Comparison of ENCODE assay signal across 22 cellular contexts in the genomic region with DNA sequence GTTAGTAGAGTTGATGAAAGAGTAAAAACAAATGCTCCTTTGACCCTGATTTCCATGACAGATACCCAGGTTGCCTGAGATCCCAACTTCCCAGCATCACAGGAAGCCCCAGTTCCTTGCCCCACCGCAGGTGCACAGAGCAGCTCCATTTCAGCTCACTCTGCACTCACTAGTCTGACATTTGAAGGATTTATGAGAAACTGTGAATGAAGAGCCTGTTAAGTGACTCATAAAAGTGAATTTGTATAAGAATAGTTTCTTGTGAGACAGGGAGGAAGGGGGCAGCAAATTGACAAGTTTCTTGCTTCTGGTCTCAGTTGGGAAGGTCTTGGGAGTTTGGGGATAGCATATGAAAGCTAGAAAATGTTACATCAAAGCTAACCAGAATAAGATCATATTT.
DNase-seq lines count a peak whose midpoint lies in the region; ATAC-seq and TF ChIP-seq lines count a peak whose summit lies in the region.
"Had no signal": no experiment of that assay in that cellular context is flagged by ENCODE, and none has a peak within 500 bp of the region (broad histone marks: within the 10 kb centered on the region; RNA-seq: fewer than 3 reads in every experiment).

No MANE protein-coding gene starts in this region.

- H3K27ac ChIP-seq in A673 (ENCODE audit: low read depth, low read length, poor library complexity, severe bottlenecking): no peak overlapping the region
- H3K27ac ChIP-seq: BLaER1 treated with 17β-estradiol and CSF1 and Interleukin-3, amounts not matched to agents 10 nM and 100 nM; HL-60 had no signal

- H3K36me3 Mint-ChIP-seq in stimulated activated naive B cell treated with anti-CD40 and anti-IgM and Interleukin-4, amounts not matched to agents 10 μg/mL and 1 μg/mL and 100 μg/mL, for 72 hours: no peaks in the 10 kb centered on the region
- H3K36me3 Mint-ChIP-seq: CD4-positive, CD25-positive, alpha-beta regulatory T cell; CD8-positive, alpha-beta memory T cell had no signal

- peaks cover 0 to 5% of the 10 kb centered on the region in 2 donors for H3K27me3 Mint-ChIP-seq in stimulated activated naive B cell treated with anti-CD40 and anti-IgM and Interleukin-4, amounts not matched to agents 10 μg/mL and 1 μg/mL and 100 μg/mL, for 72 hours

- H3K4me3 ChIP-seq in A673 (ENCODE audit: low read depth, low read length, poor library complexity, severe bottlenecking) (no peak overlapping the region), NT2/D1 (ENCODE audit: insufficient read length, low read depth) (no peak overlapping the region)
- H3K4me3 ChIP-seq: BLaER1 treated with 17β-estradiol and CSF1 and Interleukin-3, amounts not matched to agents 10 nM and 100 nM; GM12878 had no signal

- H3K9me3 ChIP-seq in A673 (ENCODE audit: low read depth, low read length, poor library complexity, severe bottlenecking) (peaks cover 12% of the 10 kb centered on the region), NT2/D1 (ENCODE audit: insufficient read depth, low read length) (peaks cover 8% of the 10 kb centered on the region)

- H3K4me1 Mint-ChIP-seq in stimulated activated naive B cell treated with anti-CD40 and anti-IgM and Interleukin-4, amounts not matched to agents 10 μg/mL and 1 μg/mL and 100 μg/mL, for 72 hours: no peaks in the 10 kb centered on the region
- H3K4me1 Mint-ChIP-seq: B cell; CD4-positive, CD25-positive, alpha-beta regulatory T cell; CD8-positive, alpha-beta memory T cell had no signal

- no peak overlapping the region for H3K27ac Mint-ChIP-seq in stimulated activated naive B cell treated with anti-CD40 and anti-IgM and Interleukin-4, amounts not matched to agents 10 μg/mL and 1 μg/mL and 100 μg/mL, for 72 hours
- H3K27ac Mint-ChIP-seq: B cell; CD4-positive, CD25-positive, alpha-beta regulatory T cell; CD8-positive, alpha-beta memory T cell; H9; HFFc6 had no signal

- peaks cover 0 to 10% of the 10 kb centered on the region in 2 donors for H3K9me3 Mint-ChIP-seq in stimulated activated naive B cell treated with anti-CD40 and anti-IgM and Interleukin-4, amounts not matched to agents 10 μg/mL and 1 μg/mL and 100 μg/mL, for 72 hours

- H3K9ac ChIP-seq in NT2/D1 (ENCODE audit: insufficient read length, low read depth): no peak overlapping the region
- H3K9ac ChIP-seq: BLaER1 treated with 17β-estradiol and CSF1 and Interleukin-3, amounts not matched to agents 10 nM and 100 nM had no signal

- intact Hi-C loops in A673 (cut with micrococcal nuclease; ENCODE audit: unreplicated experiment): loop anchor here (2.0 kb wide), 1 partner anchor 27 kb away; no protein-coding TSS in a partner anchor

- POLR2A ChIA-PET in A673 (lab: Charles Lee; ENCODE audit: low non-redundant PET): no interaction called here
- POLR2A ChIA-PET in HEK293T (lab: Yijun Ruan, JAX): no interaction called here

- CTCF ChIA-PET in A673 (lab: Charles Lee) (no interaction called here), HEK293T (lab: Yijun Ruan, JAX) (no interaction called here)

- no TSS peak for BruUV-seq in A673 (replicated peaks; lab: Mats Ljungman, UMichigan)

- H3K36me3 ChIP-seq in A673 (ENCODE audit: insufficient read depth, low read length, poor library complexity, severe bottlenecking) (no peaks in the 10 kb centered on the region), NT2/D1 (ENCODE audit: insufficient read depth, insufficient read length, low read length) (no peaks in the 10 kb centered on the region)
- H3K36me3 ChIP-seq: BLaER1 treated with 17β-estradiol and CSF1 and Interleukin-3, amounts not matched to agents 10 nM and 100 nM had no signal

- no peaks in the 10 kb centered on the region for H3K27me3 ChIP-seq in A673 (replicated peaks; ENCODE audit: insufficient read depth, low read depth, low read length, poor library complexity)
- H3K27me3 ChIP-seq in NT2/D1 (ENCODE audit: insufficient read depth, insufficient read length): no peaks in the 10 kb centered on the region
- H3K27me3 ChIP-seq: BLaER1 treated with 17β-estradiol and CSF1 and Interleukin-3, amounts not matched to agents 10 nM and 100 nM had no signal

- H3K4me3 Mint-ChIP-seq in stimulated activated naive B cell treated with anti-CD40 and anti-IgM and Interleukin-4, amounts not matched to agents 10 μg/mL and 1 μg/mL and 100 μg/mL, for 72 hours: no peak overlapping the region
- H3K4me3 Mint-ChIP-seq: B cell; CD8-positive, alpha-beta memory T cell; H9; HFFc6 had no signal

- no peak for ATAC-seq in stimulated activated naive B cell treated with anti-CD40 and anti-IgM and Interleukin-4, amounts not matched to agents 10 μg/mL and 1 μg/mL and 100 μg/mL, for 72 hours (replicated peaks)
- ATAC-seq: GM12878 had no signal

- TF ChIP-seq CTCF in A673 (conservative IDR thresholded peaks at IDR 0.05; ENCODE audit: low read depth, low read length): no peak

- H3K4me1 ChIP-seq in A673 (ENCODE audit: insufficient read depth, low read length, poor library complexity, severe bottlenecking): peaks cover 38% of the 10 kb centered on the region
- H3K4me1 ChIP-seq in NT2/D1 (ENCODE audit: insufficient read depth, insufficient read length): no peaks in the 10 kb centered on the region
- H3K4me1 ChIP-seq: BLaER1 treated with 17β-estradiol and CSF1 and Interleukin-3, amounts not matched to agents 10 nM and 100 nM had no signal

- DNase-seq in A673 (ENCODE audit: low spot score): peak; percentile 78
- DNase-seq in HEK293T (ENCODE audit: extremely low spot score): no peak
- DNase-seq in NT2/D1 (ENCODE audit: low read depth, low spot score): peak; percentile 22
- DNase-seq in left kidney (ENCODE audit: low read depth, low spot score): peak; percentile 37
- DNase-seq in stimulated activated naive B cell treated with anti-CD40 and anti-IgM and Interleukin-4, amounts not matched to agents 10 μg/mL and 1 μg/mL and 100 μg/mL, for 72 hours: no peak
- DNase-seq in NCI-H526 (lab: John Stamatoyannopoulos, UW): no peak
- no peak for DNase-seq in NCI-H1436 treated with DMSO at 0.1 percent for 48 hours (lab: John Stamatoyannopoulos, UW)
- DNase-seq: 8988T; CD4-positive, CD25-positive, alpha-beta regulatory T cell; CD8-positive, alpha-beta memory T cell; COR-L47; DMS 273 treated with DMSO at 0.1 percent for 48 hours; DMS53; DND-41; EL; H9; HFFc6; IMR-90 had no signal

TF ChIP-seq in HEK293T, 16 proteins besides CTCF, POLR2A, EP300 and RAD21:
- TF ChIP-seq L3MBTL2 (conservative IDR thresholded peaks at IDR 0.05): no peak
- TF ChIP-seq, protein P1, sequence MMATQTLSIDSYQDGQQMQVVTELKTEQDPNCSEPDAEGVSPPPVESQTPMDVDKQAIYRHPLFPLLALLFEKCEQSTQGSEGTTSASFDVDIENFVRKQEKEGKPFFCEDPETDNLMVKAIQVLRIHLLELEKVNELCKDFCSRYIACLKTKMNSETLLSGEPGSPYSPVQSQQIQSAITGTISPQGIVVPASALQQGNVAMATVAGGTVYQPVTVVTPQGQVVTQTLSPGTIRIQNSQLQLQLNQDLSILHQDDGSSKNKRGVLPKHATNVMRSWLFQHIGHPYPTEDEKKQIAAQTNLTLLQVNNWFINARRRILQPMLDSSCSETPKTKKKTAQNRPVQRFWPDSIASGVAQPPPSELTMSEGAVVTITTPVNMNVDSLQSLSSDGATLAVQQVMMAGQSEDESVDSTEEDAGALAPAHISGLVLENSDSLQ (IDR thresholded peaks at IDR 0.05): peak; percentile 72
- no peak for TF ChIP-seq BHLHE40 (IDR thresholded peaks at IDR 0.05; ENCODE audit: borderline replicate concordance)
- TF ChIP-seq SUZ12 (IDR thresholded peaks at IDR 0.05): no peak
- TF ChIP-seq ARNT (IDR thresholded peaks at IDR 0.05): no peak
- no peak for TF ChIP-seq HDGF (IDR thresholded peaks at IDR 0.05; ENCODE audit: borderline replicate concordance)

Comparison
In these comparisons a context has a peak if more than half of its experiments do, and no peak if none do; other contexts are left out.
1. DNase-seq: peak in A673 (single experiment), NT2/D1 (single experiment) and left kidney (single experiment); none in HEK293T (single experiment), stimulated activated naive B cell treated with anti-CD40 and anti-IgM and Interleukin-4, amounts not matched to agents 10 μg/mL and 1 μg/mL and 100 μg/mL, for 72 hours (single experiment), NCI-H526 (0 of 2) and NCI-H1436 treated with DMSO at 0.1 percent for 48 hours (single experiment).